Comparison of ENCODE assay signal across 8 cellular contexts in genomic region chr19:49555600-49556411, GRCh38. TPM values are rescaled to one million over a fixed set of nuclear protein-coding genes. Genes with fewer than 3 reads are reported as not detected.
DNase-seq lines count a peak whose midpoint lies in the region; ATAC-seq and TF ChIP-seq lines count a peak whose summit lies in the region.

No MANE protein-coding gene starts in this region.

- peaks cover 0 to 2% (median 0%) of the 10 kb centered on the region in 7 donors for H3K9me3 Mint-ChIP-seq in CD4-positive, CD25-positive, alpha-beta regulatory T cell

- no peaks in the 10 kb centered on the region for H3K79me2 ChIP-seq in PC-3 (ENCODE audit: low read length)

- H3K9me2 ChIP-seq in PC-3 (replicated peaks; ENCODE audit: low read length), result no peaks in the 10 kb centered on the region

- H3K27me3 Mint-ChIP-seq in CD4-positive, CD25-positive, alpha-beta regulatory T cell, result no peaks in the 10 kb centered on the region

- CTCF ChIA-PET in PC-3 (lab: Charles Lee), result no interaction called here

- H3K27ac ChIP-seq in CD4-positive, CD25-positive, alpha-beta regulatory T cell (ENCODE audit: insufficient read depth, low read length, poor library complexity, severe bottlenecking), result peak overlapping the region; percentile 76
- H3K27ac ChIP-seq in PC-3 (ENCODE audit: low read length) (no peak overlapping the region), iPS-20b (ENCODE audit: low read length) (peak overlapping the region; percentile 81)

- peak; percentile 44 to 79 (median 56) for DNase-seq in CD4-positive, CD25-positive, alpha-beta regulatory T cell
- DNase-seq in PC-3 (peak; percentile 35), HK-2 (ENCODE audit: unreplicated experiment) (no peak), SKM-1 treated with dmso at 0.1 percent for 144 hours (lab: John Stamatoyannopoulos, UW; ENCODE audit: unreplicated experiment) (no peak)
- peak; percentile 84 for DNase-seq in activated naive CD4-positive, alpha-beta T cell treated with anti-CD3 and anti-CD28 coated beads, Interleukin-2, amount 50 U/mL, for 16 hours
- peak; percentile 60 to 83 (median 77) for DNase-seq in stimulated activated CD4-positive, alpha-beta T cell treated with anti-CD3 and anti-CD28 coated beads, TNF-alpha, amount 100 ng/mL, for 48 hours (ENCODE audit: low read depth in 3 of 3)

- BruUV-seq in PC-3 (replicated peaks; lab: Mats Ljungman, UMichigan), result no TSS peak

- H3K4me3 ChIP-seq in CD4-positive, CD25-positive, alpha-beta regulatory T cell (ENCODE audit: low read depth, low read length), result no peak overlapping the region
- H3K4me3 ChIP-seq in PC-3 (ENCODE audit: low read length) (no peak overlapping the region), iPS-20b (ENCODE audit: low read length) (peak overlapping the region; percentile 85)

- POLR2A ChIA-PET in PC-3 (lab: Charles Lee; ENCODE audit: unreplicated experiment), result no interaction called here

- H3K4me1 Mint-ChIP-seq in CD4-positive, CD25-positive, alpha-beta regulatory T cell, result peaks cover 16 to 80% (median 49%) of the 10 kb centered on the region in 4 donors

- peak overlapping the region in 3 of 4 donors; percentile 26 to 75 (median 72) for H3K4me3 Mint-ChIP-seq in CD4-positive, CD25-positive, alpha-beta regulatory T cell

- H3K9me3 ChIP-seq in CD4-positive, CD25-positive, alpha-beta regulatory T cell (ENCODE audit: control insufficient read depth in 2 of 2, low read length in 2 of 2), result no peaks in the 10 kb centered on the region
- H3K9me3 ChIP-seq in PC-3 (ENCODE audit: low read length) (no peaks in the 10 kb centered on the region), iPS-20b (ENCODE audit: insufficient read depth, low read depth, low read length) (no peaks in the 10 kb centered on the region)

- peaks cover 47% of the 10 kb centered on the region for H3K36me3 Mint-ChIP-seq in CD4-positive, CD25-positive, alpha-beta regulatory T cell

- H3K4me2 ChIP-seq in PC-3 (ENCODE audit: low read length), result no peak overlapping the region

- peak in 1 of 2 donors; percentile 36 for ATAC-seq in CD4-positive, CD25-positive, alpha-beta regulatory T cell (ENCODE audit: low read depth in 2 of 2)
- ATAC-seq in PC-3, result no peak; the same call in 1 of the 2 replicates
- ATAC-seq in HG03457 (IDR thresholded peaks at IDR 0.05; ENCODE audit: unreplicated experiment), result no peak

- peaks cover 22% of the 10 kb centered on the region for H3K36me3 ChIP-seq in CD4-positive, CD25-positive, alpha-beta regulatory T cell (ENCODE audit: control insufficient read depth, insufficient read depth, low read length)
- peaks cover 39% of the 10 kb centered on the region for H3K36me3 ChIP-seq in PC-3 (ENCODE audit: low read depth, low read length)
- H3K36me3 ChIP-seq in iPS-20b (ENCODE audit: insufficient read depth, low read depth, low read length), result peaks cover 38% of the 10 kb centered on the region

- H3K4me1 ChIP-seq in CD4-positive, CD25-positive, alpha-beta regulatory T cell (ENCODE audit: control insufficient read depth, insufficient read depth, low read length, poor library complexity, severe bottlenecking), result peaks cover 87% of the 10 kb centered on the region
- peaks cover 15% of the 10 kb centered on the region for H3K4me1 ChIP-seq in PC-3 (ENCODE audit: insufficient read depth, low read length)
- no peaks in the 10 kb centered on the region for H3K4me1 ChIP-seq in iPS-20b (ENCODE audit: insufficient read depth, low read length)

- no peak for TF ChIP-seq CTCF in PC-3 (conservative IDR thresholded peaks at IDR 0.05; ENCODE audit: low read depth, low read length)

- H3K9ac ChIP-seq in PC-3 (ENCODE audit: low read length) (no peak overlapping the region), iPS-20b (ENCODE audit: low read depth, low read length) (peak overlapping the region; percentile 80; the same call in 1 of the 2 replicates)

- no peaks in the 10 kb centered on the region for H4K20me1 ChIP-seq in PC-3 (ENCODE audit: low read length)

- peak overlapping the region in 2 of 3 donors; percentile 48 to 95 for H3K27ac Mint-ChIP-seq in CD4-positive, CD25-positive, alpha-beta regulatory T cell

- H3K27me3 ChIP-seq in CD4-positive, CD25-positive, alpha-beta regulatory T cell (ENCODE audit: control insufficient read depth, insufficient read depth, low read length), result no peaks in the 10 kb centered on the region
- H3K27me3 ChIP-seq in PC-3 (ENCODE audit: low read length) (no peaks in the 10 kb centered on the region), iPS-20b (ENCODE audit: insufficient read depth, low read length) (no peaks in the 10 kb centered on the region)

- no peak overlapping the region for H2AFZ ChIP-seq in PC-3 (ENCODE audit: low read length)

- H3F3A ChIP-seq in PC-3 (ENCODE audit: low read length, unreplicated experiment), result no peaks in the 10 kb centered on the region

- intact Hi-C loops in PC-3 (cut with micrococcal nuclease), result no loop called here

RNA-seq across cellular contexts. Expression of gene NOSIP, which starts 24.6 kb away (rescaled TPM):
- total RNA-seq in CD4-positive, CD25-positive, alpha-beta regulatory T cell, result 124 TPM
- polyA plus RNA-seq in CD4-positive, CD25-positive, alpha-beta regulatory T cell, result 100 to 1,000 TPM; 262 to 385 (median 285) TPM
- total RNA-seq in PC-3 (2014; rRNA removed), result 195 and 214 TPM in 2 replicates

RNA-seq across cellular contexts. Expression of gene PRRG2, which starts 25.3 kb away (rescaled TPM):
- 0.84 TPM for total RNA-seq in CD4-positive, CD25-positive, alpha-beta regulatory T cell
- polyA plus RNA-seq in CD4-positive, CD25-positive, alpha-beta regulatory T cell, result not detected
- 16.4 and 17.0 TPM in 2 replicates for total RNA-seq in PC-3 (2014; rRNA removed)

RNA-seq across cellular contexts. Expression of gene RCN3, which starts 28.0 kb away (rescaled TPM):
- total RNA-seq in CD4-positive, CD25-positive, alpha-beta regulatory T cell, result 3.6 TPM
- polyA plus RNA-seq in CD4-positive, CD25-positive, alpha-beta regulatory T cell, result 1 to 10 TPM; 1.5 to 5.5 (median 2.5) TPM
- 33.7 and 70.4 TPM in 2 replicates for total RNA-seq in PC-3 (2014; rRNA removed)

RNA-seq across cellular contexts. Expression of gene PRR12, which starts 35.2 kb away (rescaled TPM):
- 50.2 TPM for total RNA-seq in CD4-positive, CD25-positive, alpha-beta regulatory T cell
- polyA plus RNA-seq in CD4-positive, CD25-positive, alpha-beta regulatory T cell, result under 1 TPM; 0.05 to 0.18 (median 0.16) TPM
- total RNA-seq in PC-3 (2014; rRNA removed), result 14.6 and 25.7 TPM in 2 replicates

RNA-seq across cellular contexts. Expression of gene FCGRT, which starts 43.3 kb away (rescaled TPM):
- 23.3 TPM for total RNA-seq in CD4-positive, CD25-positive, alpha-beta regulatory T cell
- 10 to 100 TPM; 43.0 to 63.0 (median 49.8) TPM for polyA plus RNA-seq in CD4-positive, CD25-positive, alpha-beta regulatory T cell
- 46.3 and 46.7 TPM in 2 replicates for total RNA-seq in PC-3 (2014; rRNA removed)

Comparison
In these comparisons a context has a peak if more than half of its experiments do, and no peak if none do; other contexts are left out.
1. DNase-seq: peak in CD4-positive, CD25-positive, alpha-beta regulatory T cell (3 of 3), PC-3 (single experiment), activated naive CD4-positive, alpha-beta T cell treated with anti-CD3 and anti-CD28 coated beads, Interleukin-2, amount 50 U/mL, for 16 hours (single experiment) and stimulated activated CD4-positive, alpha-beta T cell treated with anti-CD3 and anti-CD28 coated beads, TNF-alpha, amount 100 ng/mL, for 48 hours (3 of 3); none in HK-2 (single experiment) and SKM-1 treated with dmso at 0.1 percent for 144 hours (single experiment).